14 cellular contexts compared by ENCODE assay signal in the genomic region with DNA sequence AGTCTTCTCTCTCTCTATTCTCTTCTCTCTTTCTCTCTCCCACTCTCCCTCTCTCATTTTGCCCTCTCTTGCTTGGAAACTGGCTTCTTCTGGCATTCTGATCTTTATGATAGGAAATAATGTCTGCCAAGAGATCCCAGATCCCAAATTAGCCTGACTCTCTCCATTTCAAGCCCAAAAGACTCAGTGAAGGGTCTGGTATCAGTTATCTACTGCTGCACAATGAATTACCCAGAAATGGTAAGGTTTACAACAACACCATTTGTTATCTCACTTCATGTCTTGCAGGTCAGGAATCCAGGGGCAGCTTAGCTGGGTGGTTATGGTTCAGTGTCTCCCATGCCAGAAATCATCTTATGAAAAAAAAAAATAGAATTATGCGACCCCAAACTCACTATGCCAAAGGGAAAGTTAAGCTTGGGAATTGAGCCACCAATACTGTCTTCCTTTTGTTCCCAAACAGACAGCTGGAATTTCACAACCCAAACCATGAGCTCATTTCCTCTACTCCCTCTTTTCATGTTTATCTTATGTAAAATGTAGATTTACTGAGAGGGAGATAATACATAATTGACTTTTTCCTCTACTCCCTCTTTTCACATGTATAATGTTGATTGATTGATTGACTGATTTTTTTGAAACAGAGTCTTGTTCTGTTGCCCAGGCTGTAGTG.
DNase-seq lines count a peak whose midpoint lies in the region; ATAC-seq and TF ChIP-seq lines count a peak whose summit lies in the region.
"Had no signal": no experiment of that assay in that cellular context is flagged by ENCODE, and none has a peak within 500 bp of the region (broad histone marks: within the 10 kb centered on the region; RNA-seq: fewer than 3 reads in every experiment).

No MANE protein-coding gene starts in this region.

- H3K27me3 Mint-ChIP-seq in GM23338 (ENCODE audit: insufficient read depth, low read depth, poor library complexity) (no peaks in the 10 kb centered on the region), WTC11 (ENCODE audit: low read depth) (no peaks in the 10 kb centered on the region)

- H3K4me3 ChIP-seq in GM23338 (no peak overlapping the region), fibroblast of villous mesenchyme (ENCODE audit: low read depth, low read length) (no peak overlapping the region), osteoblast (ENCODE audit: insufficient read depth, low read length) (peak overlapping the region; percentile 28), testis (no peak overlapping the region), Peyer's patch (no peak overlapping the region)

- ATAC-seq in GM23338, result no peak
- no peak for ATAC-seq in WTC11
- ATAC-seq in GM18505 (IDR thresholded peaks at IDR 0.05; ENCODE audit: unreplicated experiment), result no peak
- ATAC-seq: naive thymus-derived CD8-positive, alpha-beta T cell had no signal

- TF ChIP-seq POLR2A in GM18505 (IDR thresholded peaks at IDR 0.05; ENCODE audit: borderline replicate concordance, extremely low read depth, insufficient read depth, insufficient read length) (no peak), testis (IDR thresholded peaks at IDR 0.05) (no peak), Peyer's patch (IDR thresholded peaks at IDR 0.05) (no peak)

- H3K4me2 ChIP-seq in GM23338 (peak overlapping the region; percentile 48), osteoblast (ENCODE audit: insufficient read depth, low read length) (peak overlapping the region; percentile 63)

- H4K20me1 ChIP-seq in GM23338 (replicated peaks; ENCODE audit: insufficient read depth) (no peaks in the 10 kb centered on the region), osteoblast (ENCODE audit: insufficient read depth, low read length) (no peaks in the 10 kb centered on the region)

- peaks cover 4% of the 10 kb centered on the region; the same call in 1 of the 2 replicates for H3K9me2 ChIP-seq in GM23338 (ENCODE audit: insufficient read depth)

- 58 to 66% methylated on average over 1 of the region's 1 CpG for WGBS in testis, 2 donors

- H3K27ac ChIP-seq in GM23338 (ENCODE audit: low read depth), result peak overlapping the region; percentile 76; the same call in 1 of the 2 replicates
- H3K27ac ChIP-seq in osteoblast (ENCODE audit: low read depth, low read length), result no peak overlapping the region
- H3K27ac ChIP-seq in testis, result no peak overlapping the region
- no peak overlapping the region for H3K27ac ChIP-seq in Peyer's patch

- no peaks in the 10 kb centered on the region for H3K9me3 ChIP-seq in osteoblast (ENCODE audit: low read depth, low read length)
- no peaks in the 10 kb centered on the region for H3K9me3 ChIP-seq in testis
- no peaks in the 10 kb centered on the region for H3K9me3 ChIP-seq in Peyer's patch

- intact Hi-C loops in testis (cut with DNase I; ENCODE audit: low total_unique reads), result no loop called here

- peak overlapping the region; percentile 86 for H2AFZ ChIP-seq in GM23338
- peak overlapping the region; percentile 68 for H2AFZ ChIP-seq in osteoblast (ENCODE audit: low read length)

- H3K79me2 ChIP-seq in GM23338 (replicated peaks; ENCODE audit: insufficient read depth) (no peaks in the 10 kb centered on the region), osteoblast (ENCODE audit: insufficient read depth, low read length) (no peaks in the 10 kb centered on the region)

- no peak overlapping the region; the same call in 1 of the 2 replicates for H3K27ac Mint-ChIP-seq in GM23338
- peak overlapping the region; percentile 89 for H3K27ac Mint-ChIP-seq in WTC11
- H3K27ac Mint-ChIP-seq: naive thymus-derived CD8-positive, alpha-beta T cell had no signal

- H3K36me3 ChIP-seq in GM23338 (ENCODE audit: insufficient read depth) (no peaks in the 10 kb centered on the region), osteoblast (ENCODE audit: insufficient read depth, low read length) (no peaks in the 10 kb centered on the region), testis (ENCODE audit: low read depth, missing control alignments) (no peaks in the 10 kb centered on the region), Peyer's patch (no peaks in the 10 kb centered on the region)

- H3K4me3 Mint-ChIP-seq in GM23338, result no peak overlapping the region
- H3K4me3 Mint-ChIP-seq in WTC11, result no peak overlapping the region
- H3K4me3 Mint-ChIP-seq: naive thymus-derived CD8-positive, alpha-beta T cell had no signal

- H3K36me3 Mint-ChIP-seq in GM23338 (ENCODE audit: low read depth) (no peaks in the 10 kb centered on the region), WTC11 (no peaks in the 10 kb centered on the region)
- H3K36me3 Mint-ChIP-seq: naive thymus-derived CD8-positive, alpha-beta T cell had no signal

- DNase-seq in GM23338 (ENCODE audit: low spot score) (no peak), WTC11 (ENCODE audit: low spot score) (no peak), fibroblast of villous mesenchyme (ENCODE audit: low read depth) (peak; percentile 68), osteoblast (ENCODE audit: insufficient read length, low spot score, missing footprints) (peak; percentile 58), testis (no peak), Peyer's patch (no peak)
- DNase-seq in activated CD4-positive, alpha-beta T cell treated with anti-CD3 and anti-CD28 coated beads for 48 hours, result no peak
- DNase-seq: AML-193; amniotic stem cell; Calu3; naive thymus-derived CD8-positive, alpha-beta T cell; NCI-H1694 treated with DMSO at 0.1 percent for 48 hours; NCI-H510A had no signal

- CTCF ChIA-PET in WTC11 (lab: Charles Lee), result interaction anchor here (1.1 to 3.0 kb wide), 3 partner anchors 10 to 454 kb away, joined by 3 to 11 read pairs (median 5); no protein-coding TSS in a partner anchor

- H3K4me1 Mint-ChIP-seq in GM23338 (peaks cover 46% of the 10 kb centered on the region), WTC11 (peaks cover 62% of the 10 kb centered on the region)

- H3K27me3 ChIP-seq in GM23338 (ENCODE audit: insufficient read depth) (no peaks in the 10 kb centered on the region), osteoblast (ENCODE audit: insufficient read depth, low read length) (peaks cover 9% of the 10 kb centered on the region), testis (no peaks in the 10 kb centered on the region), Peyer's patch (no peaks in the 10 kb centered on the region)

- TF ChIP-seq CTCF in GM23338 (conservative IDR thresholded peaks at IDR 0.05; ENCODE audit: low read depth in 2 of 2), result no peak
- no peak for TF ChIP-seq CTCF in WTC11 (IDR thresholded peaks at IDR 0.05)
- TF ChIP-seq CTCF in fibroblast of villous mesenchyme (IDR thresholded peaks at IDR 0.05; ENCODE audit: insufficient read depth, low read depth, low read length), result no peak
- TF ChIP-seq CTCF in osteoblast (IDR thresholded peaks at IDR 0.05; ENCODE audit: extremely low read depth, low read depth, low read length), result no peak
- no peak for TF ChIP-seq CTCF in testis (IDR thresholded peaks at IDR 0.05)
- TF ChIP-seq CTCF in Peyer's patch (IDR thresholded peaks at IDR 0.05), result no peak

- H3K9me3 Mint-ChIP-seq in GM23338, result no peaks in the 10 kb centered on the region
- peaks cover 5% of the 10 kb centered on the region for H3K9me3 Mint-ChIP-seq in WTC11

- POLR2A ChIA-PET in WTC11 (lab: Charles Lee), result no interaction called here

- peaks cover 47% of the 10 kb centered on the region for H3K4me1 ChIP-seq in GM23338 (ENCODE audit: insufficient read depth)
- peaks cover 9% of the 10 kb centered on the region for H3K4me1 ChIP-seq in osteoblast (ENCODE audit: insufficient read depth, low read length)
- H3K4me1 ChIP-seq in testis, result no peaks in the 10 kb centered on the region
- no peaks in the 10 kb centered on the region for H3K4me1 ChIP-seq in Peyer's patch

- no peaks in the 10 kb centered on the region for H3F3A ChIP-seq in GM23338 (replicated peaks; ENCODE audit: low read depth)

TF ChIP-seq in GM23338, 12 proteins besides CTCF, POLR2A, EP300 and RAD21:
- TF ChIP-seq NANOG (IDR thresholded peaks at IDR 0.05; ENCODE audit: borderline replicate concordance) (no peak), EZH2 (IDR thresholded peaks at IDR 0.05; ENCODE audit: low read depth, unreplicated experiment) (no peak)
- TF ChIP-seq, protein P1, sequence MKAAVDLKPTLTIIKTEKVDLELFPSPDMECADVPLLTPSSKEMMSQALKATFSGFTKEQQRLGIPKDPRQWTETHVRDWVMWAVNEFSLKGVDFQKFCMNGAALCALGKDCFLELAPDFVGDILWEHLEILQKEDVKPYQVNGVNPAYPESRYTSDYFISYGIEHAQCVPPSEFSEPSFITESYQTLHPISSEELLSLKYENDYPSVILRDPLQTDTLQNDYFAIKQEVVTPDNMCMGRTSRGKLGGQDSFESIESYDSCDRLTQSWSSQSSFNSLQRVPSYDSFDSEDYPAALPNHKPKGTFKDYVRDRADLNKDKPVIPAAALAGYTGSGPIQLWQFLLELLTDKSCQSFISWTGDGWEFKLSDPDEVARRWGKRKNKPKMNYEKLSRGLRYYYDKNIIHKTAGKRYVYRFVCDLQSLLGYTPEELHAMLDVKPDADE (IDR thresholded peaks at IDR 0.05), result no peak

TF ChIP-seq in WTC11, 78 proteins besides CTCF, POLR2A, EP300 and RAD21 (continues in another document):
- TF ChIP-seq, protein P2, sequence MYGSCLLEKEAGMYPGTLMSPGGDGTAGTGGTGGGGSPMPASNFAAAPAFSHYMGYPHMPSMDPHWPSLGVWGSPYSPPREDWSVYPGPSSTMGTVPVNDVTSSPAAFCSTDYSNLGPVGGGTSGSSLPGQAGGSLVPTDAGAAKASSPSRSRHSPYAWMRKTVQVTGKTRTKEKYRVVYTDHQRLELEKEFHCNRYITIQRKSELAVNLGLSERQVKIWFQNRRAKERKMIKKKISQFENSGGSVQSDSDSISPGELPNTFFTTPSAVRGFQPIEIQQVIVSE (CRISPR knock-in tag; IDR thresholded peaks at IDR 0.05; ENCODE audit: borderline replicate concordance), result no peak
- TF ChIP-seq, protein P3, sequence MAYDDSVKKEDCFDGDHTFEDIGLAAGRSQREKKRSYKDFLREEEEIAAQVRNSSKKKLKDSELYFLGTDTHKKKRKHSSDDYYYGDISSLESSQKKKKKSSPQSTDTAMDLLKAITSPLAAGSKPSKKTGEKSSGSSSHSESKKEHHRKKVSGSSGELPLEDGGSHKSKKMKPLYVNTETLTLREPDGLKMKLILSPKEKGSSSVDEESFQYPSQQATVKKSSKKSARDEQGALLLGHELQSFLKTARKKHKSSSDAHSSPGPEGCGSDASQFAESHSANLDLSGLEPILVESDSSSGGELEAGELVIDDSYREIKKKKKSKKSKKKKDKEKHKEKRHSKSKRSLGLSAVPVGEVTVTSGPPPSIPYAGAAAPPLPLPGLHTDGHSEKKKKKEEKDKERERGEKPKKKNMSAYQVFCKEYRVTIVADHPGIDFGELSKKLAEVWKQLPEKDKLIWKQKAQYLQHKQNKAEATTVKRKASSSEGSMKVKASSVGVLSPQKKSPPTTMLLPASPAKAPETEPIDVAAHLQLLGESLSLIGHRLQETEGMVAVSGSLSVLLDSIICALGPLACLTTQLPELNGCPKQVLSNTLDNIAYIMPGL (CRISPR knock-in tag; IDR thresholded peaks at IDR 0.05), result no peak

Comparison
In these comparisons a context has a peak if more than half of its experiments do, and no peak if none do; other contexts are left out.
1. DNase-seq: peak in fibroblast of villous mesenchyme (single experiment) and osteoblast (single experiment); none in GM23338 (single experiment), WTC11 (single experiment), testis (single experiment), activated CD4-positive, alpha-beta T cell treated with anti-CD3 and anti-CD28 coated beads for 48 hours (single experiment) and Peyer's patch (0 of 3).